17 cellular contexts compared by ENCODE assay signal in the genomic region with DNA sequence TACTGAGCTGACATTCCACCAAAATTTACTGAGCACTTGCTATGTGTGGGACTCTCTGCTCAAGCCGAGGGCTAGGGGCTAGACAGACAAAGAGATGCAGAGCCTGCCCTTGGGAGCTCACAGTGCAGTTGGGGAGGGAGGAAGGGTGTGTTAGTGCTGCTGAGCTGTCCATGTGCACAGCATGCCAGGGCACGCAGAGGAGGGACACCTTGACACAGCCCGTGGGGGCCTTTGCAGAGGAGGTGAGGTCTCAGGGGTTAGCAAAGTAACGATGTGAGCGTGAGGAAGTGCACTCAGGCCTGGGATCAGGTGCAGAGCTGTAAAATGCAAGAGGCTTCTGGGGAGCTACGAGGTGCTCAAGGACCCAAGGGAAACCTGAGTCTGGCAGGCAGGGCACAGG. TPM values are rescaled to one million over a fixed set of nuclear protein-coding genes. Genes with fewer than 3 reads are reported as not detected.
DNase-seq lines count a peak whose midpoint lies in the region; ATAC-seq, FAIRE-seq and TF ChIP-seq lines count a peak whose summit lies in the region.
"Had no signal": no experiment of that assay in that cellular context is flagged by ENCODE, and none has a peak within 500 bp of the region (broad histone marks: within the 10 kb centered on the region; RNA-seq: fewer than 3 reads in every experiment).

No MANE protein-coding gene starts in this region.

- H3K4me3 Mint-ChIP-seq in stimulated activated naive CD8-positive, alpha-beta T cell treated with anti-CD3 and anti-CD28 coated beads, Interleukin-15, Interleukin-2, amounts not matched to agents 100 ng/mL and 50 ng/mL, for 24 hours, result peak overlapping the region; percentile 57
- peak overlapping the region; percentile 66 for H3K4me3 Mint-ChIP-seq in activated T-helper 2 cell treated with anti-CD3 and anti-CD28 coated beads, Interferon-gamma antibody, Interleukin-2, Interleukin-4, amounts not matched to agents 10 μg/mL and 5 μg/mL and 100 μg/mL, durations not matched to agents 14 hours and 24 hours and 36 hours (ENCODE audit: low read depth)

- H3K9me3 ChIP-seq in kidney (ENCODE audit: control insufficient read depth in 1 of 2, low read length in 2 of 2), result no peaks in the 10 kb centered on the region
- no peaks in the 10 kb centered on the region for H3K9me3 ChIP-seq in breast epithelium
- H3K9me3 ChIP-seq: MG63, pancreas, thoracic aorta had no signal

- H3K27ac ChIP-seq in kidney (ENCODE audit: low read depth in 2 of 2, low read length in 2 of 2) (peak overlapping the region in 1 of 2 donors; percentile 4), breast epithelium (no peak overlapping the region)
- H3K27ac ChIP-seq: pancreas, thoracic aorta had no signal

- H3K27ac Mint-ChIP-seq in stimulated activated naive CD8-positive, alpha-beta T cell treated with anti-CD3 and anti-CD28 coated beads, Interleukin-15, Interleukin-2, amounts not matched to agents 100 ng/mL and 50 ng/mL, for 24 hours, result peak overlapping the region; percentile 66
- peak overlapping the region; percentile 80 for H3K27ac Mint-ChIP-seq in activated T-helper 2 cell treated with anti-CD3 and anti-CD28 coated beads, Interferon-gamma antibody, Interleukin-2, Interleukin-4, amounts not matched to agents 10 μg/mL and 5 μg/mL and 100 μg/mL, durations not matched to agents 14 hours and 24 hours and 36 hours

- intact Hi-C loops in activated T-helper 2 cell treated with anti-CD3 and anti-CD28 coated beads, Interferon-gamma antibody, Interleukin-2, Interleukin-4, amounts not matched to agents 10 μg/mL and 5 μg/mL and 100 μg/mL, durations not matched to agents 14 hours and 24 hours and 36 hours (cut with micrococcal nuclease), result loop anchor here (1.0 to 2.0 kb wide), 2 partner anchors 15 to 69 kb away; no protein-coding TSS in a partner anchor
- intact Hi-C loops in kidney (cut with DNase I), result no loop called here
- intact Hi-C loops in left cardiac atrium (cut with DNase I), result no loop called here
- intact Hi-C loops in breast epithelium (cut with DNase I; ENCODE audit: low total_unique reads), result no loop called here

- H3K4me1 ChIP-seq in kidney (ENCODE audit: control insufficient read depth in 1 of 2, insufficient read depth in 1 of 2, low read depth in 1 of 2, low read length in 2 of 2) (peaks cover 0 to 2% of the 10 kb centered on the region in 2 donors), breast epithelium (no peaks in the 10 kb centered on the region)
- H3K4me1 ChIP-seq: pancreas had no signal

- ATAC-seq in stimulated activated naive CD8-positive, alpha-beta T cell treated with anti-CD3 and anti-CD28 coated beads, Interleukin-15, Interleukin-2, amounts not matched to agents 100 U/mL and 50 U/mL, for 24 hours, result no peak
- no peak for ATAC-seq in left cardiac atrium
- ATAC-seq: left lobe of liver, pancreas had no signal

- TF ChIP-seq POLR2A in breast epithelium (IDR thresholded peaks at IDR 0.05), result no peak

- H3K4me3 ChIP-seq in kidney (ENCODE audit: low read length in 2 of 2) (no peak overlapping the region), breast epithelium (no peak overlapping the region)
- H3K4me3 ChIP-seq: MG63, pancreas, thoracic aorta had no signal

- TF ChIP-seq CTCF in kidney (IDR thresholded peaks at IDR 0.05; ENCODE audit: borderline replicate concordance, extremely low read depth, insufficient read depth) (no peak), breast epithelium (IDR thresholded peaks at IDR 0.05) (no peak)

- H3K4me1 Mint-ChIP-seq in stimulated activated naive CD8-positive, alpha-beta T cell treated with anti-CD3 and anti-CD28 coated beads, Interleukin-15, Interleukin-2, amounts not matched to agents 100 ng/mL and 50 ng/mL, for 24 hours (ENCODE audit: low read depth), result peaks cover 96% of the 10 kb centered on the region
- H3K4me1 Mint-ChIP-seq in activated T-helper 2 cell treated with anti-CD3 and anti-CD28 coated beads, Interferon-gamma antibody, Interleukin-2, Interleukin-4, amounts not matched to agents 10 μg/mL and 5 μg/mL and 100 μg/mL, durations not matched to agents 14 hours and 24 hours and 36 hours (ENCODE audit: low read depth), result peaks cover 65% of the 10 kb centered on the region

- H3K9ac ChIP-seq in kidney (ENCODE audit: low read length in 2 of 2), result no peak overlapping the region

- H3K36me3 ChIP-seq in kidney (ENCODE audit: control insufficient read depth in 1 of 2, insufficient read depth in 2 of 2, low read length in 2 of 2) (no peaks in the 10 kb centered on the region), breast epithelium (no peaks in the 10 kb centered on the region)
- H3K36me3 ChIP-seq: MG63, pancreas, thoracic aorta had no signal

- no peaks in the 10 kb centered on the region for H3K27me3 ChIP-seq in breast epithelium
- H3K27me3 ChIP-seq: pancreas had no signal

- no peaks in the 10 kb centered on the region for H3K27me3 Mint-ChIP-seq in stimulated activated naive CD8-positive, alpha-beta T cell treated with anti-CD3 and anti-CD28 coated beads, Interleukin-15, Interleukin-2, amounts not matched to agents 100 ng/mL and 50 ng/mL, for 24 hours
- H3K27me3 Mint-ChIP-seq in activated T-helper 2 cell treated with anti-CD3 and anti-CD28 coated beads, Interferon-gamma antibody, Interleukin-2, Interleukin-4, amounts not matched to agents 10 μg/mL and 5 μg/mL and 100 μg/mL, durations not matched to agents 14 hours and 24 hours and 36 hours (ENCODE audit: low read depth), result no peaks in the 10 kb centered on the region

- no peaks in the 10 kb centered on the region for H3K9me3 Mint-ChIP-seq in stimulated activated naive CD8-positive, alpha-beta T cell treated with anti-CD3 and anti-CD28 coated beads, Interleukin-15, Interleukin-2, amounts not matched to agents 100 ng/mL and 50 ng/mL, for 24 hours
- H3K9me3 Mint-ChIP-seq in activated T-helper 2 cell treated with anti-CD3 and anti-CD28 coated beads, Interferon-gamma antibody, Interleukin-2, Interleukin-4, amounts not matched to agents 10 μg/mL and 5 μg/mL and 100 μg/mL, durations not matched to agents 14 hours and 24 hours and 36 hours, result no peaks in the 10 kb centered on the region

- no peak for FAIRE-seq in kidney (lab: Jason Lieb, UNC)
- FAIRE-seq: D721Med, pancreas had no signal

- no peak for DNase-seq in stimulated activated naive CD8-positive, alpha-beta T cell treated with anti-CD3 and anti-CD28 coated beads, Interleukin-15, Interleukin-2, amounts not matched to agents 100 U/mL and 50 U/mL, for 24 hours
- no peak for DNase-seq in activated T-helper 2 cell treated with anti-CD3 and anti-CD28 coated beads, Interferon-gamma antibody, Interleukin-2, Interleukin-4, amounts not matched to agents 10 μg/mL and 5 μg/mL and 100 μg/mL, durations not matched to agents 14 hours and 24 hours and 36 hours (ENCODE audit: low spot score)
- DNase-seq in kidney, result peak; percentile 63
- no peak for DNase-seq in left cardiac atrium
- DNase-seq in T1000 (lab: John Stamatoyannopoulos, UW), result no peak
- no peak for DNase-seq in DMS 273 (lab: John Stamatoyannopoulos, UW; ENCODE audit: unreplicated experiment)
- no peak for DNase-seq in breast epithelium (ENCODE audit: low spot score in 2 of 2)
- DNase-seq: effector CD8-positive, alpha-beta T cell; MG63; NCI-H1930; NCI-H510A treated with DMSO at 0.1 percent for 48 hours; pancreas; Right ventricle myocardium superior had no signal

- H3K36me3 Mint-ChIP-seq in stimulated activated naive CD8-positive, alpha-beta T cell treated with anti-CD3 and anti-CD28 coated beads, Interleukin-15, Interleukin-2, amounts not matched to agents 100 ng/mL and 50 ng/mL, for 24 hours (ENCODE audit: low read depth), result peaks cover 23% of the 10 kb centered on the region
- H3K36me3 Mint-ChIP-seq in activated T-helper 2 cell treated with anti-CD3 and anti-CD28 coated beads, Interferon-gamma antibody, Interleukin-2, Interleukin-4, amounts not matched to agents 10 μg/mL and 5 μg/mL and 100 μg/mL, durations not matched to agents 14 hours and 24 hours and 36 hours (ENCODE audit: low read depth), result peaks cover 43% of the 10 kb centered on the region

RNA-seq across cellular contexts. Expression of a gene that starts 16.4 kb away (rescaled TPM):
- total RNA-seq in activated T-helper 2 cell treated with anti-CD3 and anti-CD28 coated beads, Interferon-gamma antibody, Interleukin-2, Interleukin-4, amounts not matched to agents 10 μg/mL and 5 μg/mL and 100 μg/mL, durations not matched to agents 14 hours and 24 hours and 36 hours, result 40.0 and 40.8 TPM in 2 replicates
- total RNA-seq in kidney (17.5 TPM), left cardiac atrium (under 1 TPM; 0.34 to 0.62 TPM), breast epithelium (1 to 10 TPM in 1 of 3 donors, under 1 TPM in 2; 0.64 to 1.8 (median 0.98) TPM)
- polyA plus RNA-seq in kidney (ENCODE audit: insufficient read depth, low read depth, low replicate concordance), result 6.1 TPM
